ENCODE assay signal across 19 cellular contexts in the genomic region with DNA sequence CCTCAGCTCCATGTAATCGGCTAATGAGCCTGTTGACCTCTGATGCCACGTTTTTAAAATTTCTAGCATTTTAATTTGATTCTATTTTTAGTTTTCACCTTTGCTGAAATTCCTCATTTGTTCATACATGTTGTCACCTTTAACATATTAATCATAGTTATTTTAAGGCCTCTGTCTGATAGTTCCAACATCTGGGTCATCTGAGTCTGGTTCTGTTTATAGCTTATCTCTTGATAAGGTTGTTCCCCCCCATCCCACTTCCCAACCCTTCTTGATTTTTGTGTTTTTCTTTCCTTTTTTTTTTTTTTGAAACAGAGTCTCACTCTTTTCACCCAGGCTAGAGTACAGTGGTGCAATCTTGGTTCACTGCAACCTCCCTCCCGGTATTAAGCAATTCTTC. TPM values are rescaled to one million over a fixed set of nuclear protein-coding genes. Genes with fewer than 3 reads are reported as not detected.
DNase-seq lines count a peak whose midpoint lies in the region; ATAC-seq, FAIRE-seq and TF ChIP-seq lines count a peak whose summit lies in the region.
"Had no signal": no experiment of that assay in that cellular context is flagged by ENCODE, and none has a peak within 500 bp of the region (broad histone marks: within the 10 kb centered on the region; RNA-seq: fewer than 3 reads in every experiment).

No MANE protein-coding gene starts in this region.

- no peak for ATAC-seq in CD4-positive, alpha-beta T cell (ENCODE audit: poor library complexity)
- ATAC-seq in left lobe of liver, result peak; percentile 50
- ATAC-seq: GM12878 had no signal

- peak overlapping the region; percentile 50 for H3K27ac Mint-ChIP-seq in CD4-positive, alpha-beta T cell

- H2BK15ac ChIP-seq in neuronal stem cell (ENCODE audit: low read length), result no peak overlapping the region

- no peak overlapping the region for H3K27ac ChIP-seq in CD4-positive, alpha-beta T cell (ENCODE audit: low read depth, low read length)
- H3K27ac ChIP-seq in neutrophil (peak overlapping the region; percentile 41), neuronal stem cell (replicated peaks; ENCODE audit: low read length) (no peak overlapping the region), kidney (ENCODE audit: low read depth in 2 of 2, low read length in 2 of 2) (no peak overlapping the region)
- H3K27ac ChIP-seq: BLaER1 had no signal

- H3K4me3 ChIP-seq in neutrophil (ENCODE audit: low read depth in 1 of 2, low read length in 1 of 2) (no peak overlapping the region), neuronal stem cell (ENCODE audit: low read length in 2 of 2) (no peak overlapping the region), kidney (ENCODE audit: low read length in 2 of 2) (no peak overlapping the region)
- H3K4me3 ChIP-seq: BLaER1, GM12878 had no signal

- peaks cover 14% of the 10 kb centered on the region for H3K36me3 Mint-ChIP-seq in CD4-positive, alpha-beta T cell (ENCODE audit: low read depth)

- DNase-seq in SIG-M5 treated with dmso at 0.1 percent for 504 hours (lab: John Stamatoyannopoulos, UW; ENCODE audit: unreplicated experiment), result peak; percentile 3
- no peak for DNase-seq in SIG-M5 (lab: John Stamatoyannopoulos, UW)
- no peak for DNase-seq in CD4-positive, alpha-beta T cell
- no peak for DNase-seq in left lobe of liver (ENCODE audit: low spot score)
- DNase-seq in neuronal stem cell (ENCODE audit: low spot score), result no peak
- no peak for DNase-seq in kidney
- DNase-seq in hepatic stellate cell (ENCODE audit: low spot score), result no peak
- DNase-seq: 8988T; CD8-positive, alpha-beta memory T cell; COR-L47; DMS 273 treated with DMSO at 0.1 percent for 48 hours; DMS53; DND-41; EL; H9 had no signal

- H2BK5ac ChIP-seq in neuronal stem cell (ENCODE audit: low read length), result no peak overlapping the region

- H3K9me3 ChIP-seq in CD4-positive, alpha-beta T cell (ENCODE audit: control insufficient read depth, low read length), result no peaks in the 10 kb centered on the region
- H3K9me3 ChIP-seq in neutrophil, result no peaks in the 10 kb centered on the region
- H3K9me3 ChIP-seq in neuronal stem cell (replicated peaks in 1 of 2; ENCODE audit: control insufficient read depth in 2 of 2, insufficient read depth in 1 of 2, low read depth in 1 of 2, low read length in 2 of 2), result no peaks in the 10 kb centered on the region
- peaks cover 0 to 4% of the 10 kb centered on the region in 2 donors for H3K9me3 ChIP-seq in kidney (ENCODE audit: control insufficient read depth in 1 of 2, low read length in 2 of 2)

- CTCF ChIA-PET in CD4-positive, alpha-beta T cell (lab: Charles Lee), result no interaction called here

- H3K9ac ChIP-seq in neuronal stem cell (ENCODE audit: low read depth, low read length, poor library complexity), result no peak overlapping the region
- no peak overlapping the region for H3K9ac ChIP-seq in kidney (ENCODE audit: low read length in 2 of 2)
- H3K9ac ChIP-seq: BLaER1 had no signal

- H3K18ac ChIP-seq in neuronal stem cell (ENCODE audit: low read length), result no peak overlapping the region

- no peak overlapping the region for H4K91ac ChIP-seq in neuronal stem cell (ENCODE audit: low read depth, low read length, poor library complexity)

- FAIRE-seq in kidney (lab: Jason Lieb, UNC), result no peak
- FAIRE-seq: GM12878, H1 had no signal

- no peak overlapping the region for H3K14ac ChIP-seq in neuronal stem cell (ENCODE audit: low read length)

- no peak overlapping the region for H2BK120ac ChIP-seq in neuronal stem cell (ENCODE audit: low read depth, low read length)

- H3K9me3 Mint-ChIP-seq in CD4-positive, alpha-beta T cell, result no peaks in the 10 kb centered on the region
- H3K9me3 Mint-ChIP-seq: H9 had no signal

- H3K4me1 Mint-ChIP-seq in CD4-positive, alpha-beta T cell (ENCODE audit: low read depth), result peaks cover 53% of the 10 kb centered on the region

- H3K4me2 ChIP-seq in neuronal stem cell (ENCODE audit: insufficient read depth, low read length, poor library complexity, severe bottlenecking), result no peak overlapping the region
- H3K4me2 ChIP-seq: BLaER1 had no signal

- no peak overlapping the region for H3K4ac ChIP-seq in neuronal stem cell (ENCODE audit: low read length)

- WGBS in neuronal stem cell (ENCODE audit: extremely low coverage in 2 of 2, insufficient read length in 2 of 2, insufficient replicate concordance in 1 of 2), 2 donors, result no CpG with 5 or more reads among the region's 3 CpGs

- H3K4me1 ChIP-seq in neutrophil (ENCODE audit: control insufficient read depth in 1 of 2, insufficient read depth in 1 of 2, low read depth in 1 of 2, low read length in 1 of 2) (peaks cover 13 to 17% of the 10 kb centered on the region in 2 experiments), neuronal stem cell (ENCODE audit: control insufficient read depth in 2 of 2, insufficient read depth in 1 of 2, low read depth in 1 of 2, low read length in 2 of 2) (no peaks in the 10 kb centered on the region), kidney (ENCODE audit: control insufficient read depth in 1 of 2, insufficient read depth in 1 of 2, low read depth in 1 of 2, low read length in 2 of 2) (no peaks in the 10 kb centered on the region)

- no peak overlapping the region for H3K4me3 Mint-ChIP-seq in CD4-positive, alpha-beta T cell
- H3K4me3 Mint-ChIP-seq: CD8-positive, alpha-beta memory T cell; H9 had no signal

- POLR2A ChIA-PET in CD4-positive, alpha-beta T cell (lab: Charles Lee), result no interaction called here

- no peak overlapping the region for H2AFZ ChIP-seq in neuronal stem cell (ENCODE audit: low read length)

- no peak overlapping the region for H2AK5ac ChIP-seq in neuronal stem cell (ENCODE audit: low read depth, low read length)

- no peak overlapping the region for H4K8ac ChIP-seq in neuronal stem cell (ENCODE audit: low read depth, low read length)

- TF ChIP-seq CTCF in CD4-positive, alpha-beta T cell (IDR thresholded peaks at IDR 0.05), result no peak
- TF ChIP-seq CTCF in neutrophil (IDR thresholded peaks at IDR 0.05) (no peak), kidney (IDR thresholded peaks at IDR 0.05; ENCODE audit: borderline replicate concordance, extremely low read depth, insufficient read depth) (no peak)

- intact Hi-C loops in CD4-positive, alpha-beta T cell (cut with DNase I, micrococcal nuclease), result loop anchor here in 1 of 2 experiments (5.0 kb wide), 1 partner anchor 36 kb away; the partner anchor contains the start of gene MAP2K1
- intact Hi-C loops in kidney (cut with DNase I), result no loop called here

- H3K36me3 ChIP-seq in neutrophil (no peaks in the 10 kb centered on the region), neuronal stem cell (replicated peaks in 1 of 2; ENCODE audit: control insufficient read depth in 2 of 2, insufficient read depth in 2 of 2, low read length in 2 of 2) (no peaks in the 10 kb centered on the region), kidney (ENCODE audit: control insufficient read depth in 1 of 2, insufficient read depth in 2 of 2, low read length in 2 of 2) (no peaks in the 10 kb centered on the region)

- no peaks in the 10 kb centered on the region for H3K27me3 ChIP-seq in CD4-positive, alpha-beta T cell (ENCODE audit: control insufficient read depth, insufficient read depth, low read length)
- no peaks in the 10 kb centered on the region for H3K27me3 ChIP-seq in neutrophil
- H3K27me3 ChIP-seq in neuronal stem cell (ENCODE audit: control insufficient read depth in 3 of 3, insufficient read depth in 3 of 3, low read depth in 1 of 3, low read length in 3 of 3), result no peaks in the 10 kb centered on the region
- H3K27me3 ChIP-seq: BLaER1 had no signal

- no peak overlapping the region for H2BK12ac ChIP-seq in neuronal stem cell (ENCODE audit: low read length)

- peaks cover 3% of the 10 kb centered on the region for H3K79me1 ChIP-seq in neuronal stem cell (ENCODE audit: low read depth, low read length)

- no peak overlapping the region for H3K23ac ChIP-seq in neuronal stem cell (ENCODE audit: low read depth, low read length, poor library complexity)

- no peaks in the 10 kb centered on the region for H3K27me3 Mint-ChIP-seq in CD4-positive, alpha-beta T cell
- H3K27me3 Mint-ChIP-seq: CD8-positive, alpha-beta memory T cell had no signal

RNA-seq across cellular contexts. Expression of gene MAP2K1, which starts 36.4 kb away (rescaled TPM):
- total RNA-seq in CD4-positive, alpha-beta T cell, result 10 to 100 TPM; 33.8 to 34.7 TPM
- total RNA-seq in left lobe of liver, result 73.8 TPM
- polyA plus RNA-seq in neuronal stem cell (2013, experiment 1 of 2), result 17.3 TPM
- polyA plus RNA-seq in neuronal stem cell (2013, experiment 2 of 2), result 18.3 TPM
- 49.4 TPM for total RNA-seq in kidney
- polyA plus RNA-seq in kidney (ENCODE audit: insufficient read depth, low read depth, low replicate concordance), result 33.1 TPM
